In the genomic region with DNA sequence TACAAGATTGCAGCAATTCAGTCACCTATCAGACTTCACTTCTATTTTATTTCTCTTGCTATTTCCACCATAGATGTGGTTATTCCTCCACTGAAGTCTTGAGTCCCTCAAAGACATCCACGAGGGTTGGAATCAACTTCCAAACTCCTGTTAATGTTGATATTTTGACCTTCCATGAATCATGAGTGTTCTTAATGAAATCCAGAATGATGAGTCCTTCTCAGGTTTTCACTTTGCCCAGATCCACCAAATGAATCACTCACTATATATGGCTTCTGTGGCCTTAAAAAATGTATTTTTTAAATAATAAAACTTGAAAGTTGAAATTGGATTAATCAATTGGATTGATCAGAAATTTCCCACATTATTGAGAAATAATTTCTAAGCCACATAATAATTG, we compare ENCODE assay signal across 25 cellular contexts.
"Had no signal": no experiment of that assay in that cellular context is flagged by ENCODE, and none has a peak within 500 bp of the region (broad histone marks: within the 10 kb centered on the region; RNA-seq: fewer than 3 reads in every experiment).

No MANE protein-coding gene starts in this region.

- H3K27ac ChIP-seq: esophagus squamous epithelium, gastrocnemius medialis, left ventricle myocardium inferior, sigmoid colon, VCaP had no signal

- H3K36me3 Mint-ChIP-seq: activated naive CD8-positive, alpha-beta T cell treated with anti-CD3 and anti-CD28 coated beads, Interleukin-2, amount 10 ng/mL, durations not matched to agents 7 days and 5 days had no signal

- DNase-seq: activated CD4-positive, alpha-beta T cell treated with anti-CD3 and anti-CD28 coated beads, Interleukin-2, amount 50 U/mL, for 4 hours; activated naive CD4-positive, alpha-beta T cell; activated naive CD8-positive, alpha-beta T cell treated with anti-CD3 and anti-CD28 coated beads, Interleukin-2, amount 10 ng/mL, durations not matched to agents 7 days and 5 days; aorta; cerebellar nuclear complex; dermis blood vessel endothelial cell; effector memory CD4-positive, alpha-beta T cell; esophagus squamous epithelium; gastrocnemius medialis; head of caudate nucleus; kidney glomerular epithelial cell; left ventricle myocardium inferior; mammary epithelial cell; midbrain; nucleus accumbens; posterior cingulate gyrus; sigmoid colon; stimulated activated CD4-positive, alpha-beta T cell treated with anti-CD3 and anti-CD28 coated beads, Interleukin-1b, Interleukin-23, amount 100 ng/mL, for 48 hours; stimulated activated CD8-positive, alpha-beta memory T cell treated with anti-CD3 and anti-CD28 coated beads, Interleukin-4, amount 100 ng/mL, for 48 hours; stimulated activated naive CD4-positive, alpha-beta T cell; T1000 had no signal

- H3K36me3 ChIP-seq: esophagus squamous epithelium, gastrocnemius medialis, left ventricle myocardium inferior, sigmoid colon had no signal

- ATAC-seq: gastrocnemius medialis had no signal

- FAIRE-seq: bronchial epithelial cell, endothelial cell of umbilical vein had no signal

- H3K27ac Mint-ChIP-seq: activated naive CD8-positive, alpha-beta T cell treated with anti-CD3 and anti-CD28 coated beads, Interleukin-2, amount 10 ng/mL, durations not matched to agents 7 days and 5 days; nephron had no signal

- H3K4me3 Mint-ChIP-seq: activated naive CD8-positive, alpha-beta T cell treated with anti-CD3 and anti-CD28 coated beads, Interleukin-2, amount 10 ng/mL, durations not matched to agents 7 days and 5 days; nephron had no signal

- H3K9me3 Mint-ChIP-seq: nephron had no signal

- H3K4me1 Mint-ChIP-seq: activated naive CD8-positive, alpha-beta T cell treated with anti-CD3 and anti-CD28 coated beads, Interleukin-2, amount 10 ng/mL, durations not matched to agents 7 days and 5 days; nephron had no signal

- H3K9me3 ChIP-seq: esophagus squamous epithelium, gastrocnemius medialis, left ventricle myocardium inferior, sigmoid colon had no signal

- H3K27me3 Mint-ChIP-seq: activated naive CD8-positive, alpha-beta T cell treated with anti-CD3 and anti-CD28 coated beads, Interleukin-2, amount 10 ng/mL, durations not matched to agents 7 days and 5 days had no signal

- H3K27me3 ChIP-seq: esophagus squamous epithelium, gastrocnemius medialis, sigmoid colon had no signal

- H3K4me1 ChIP-seq: esophagus squamous epithelium, gastrocnemius medialis, left ventricle myocardium inferior, sigmoid colon had no signal

- H3K4me3 ChIP-seq: esophagus squamous epithelium, gastrocnemius medialis, left ventricle myocardium inferior, sigmoid colon had no signal
